ENCODE assay signal across 28 cellular contexts in the genomic region with DNA sequence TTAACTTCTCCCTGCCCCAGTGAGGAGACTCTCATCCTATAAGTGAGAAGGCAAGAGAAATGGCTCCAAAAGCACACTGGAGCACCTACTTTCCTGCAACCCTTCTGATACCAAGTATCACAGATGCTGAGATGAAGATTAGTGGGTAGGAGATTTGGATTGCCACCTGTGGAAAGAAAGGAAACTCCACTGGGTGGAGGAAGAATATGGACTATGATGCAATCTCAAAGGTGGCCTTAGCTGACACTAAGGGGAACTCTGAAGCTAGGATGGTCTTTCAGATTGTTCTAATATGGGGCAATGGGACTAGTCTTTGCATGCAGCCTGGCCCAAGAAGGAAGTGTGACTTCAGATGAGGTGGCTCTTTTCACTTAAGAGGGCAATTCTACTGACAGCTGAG.
"Had no signal": no experiment of that assay in that cellular context is flagged by ENCODE, and none has a peak within 500 bp of the region (broad histone marks: within the 10 kb centered on the region; RNA-seq: fewer than 3 reads in every experiment).

No MANE protein-coding gene starts in this region.

- H3K36me3 ChIP-seq: ovary had no signal

- FAIRE-seq: kidney, small intestine had no signal

- H3K27ac Mint-ChIP-seq: mesothelial cell of epicardium; stimulated activated memory B cell treated with anti-CD40 and anti-IgM and Interleukin-4, amounts not matched to agents 10 μg/mL and 1 μg/mL and 100 μg/mL, for 72 hours had no signal

- H3K4me1 Mint-ChIP-seq: activated CD4-positive, alpha-beta T cell treated with anti-CD3 and anti-CD28 coated beads for 36 hours; immature natural killer cell; mesothelial cell of epicardium; naive B cell; stimulated activated memory B cell treated with anti-CD40 and anti-IgM and Interleukin-4, amounts not matched to agents 10 μg/mL and 1 μg/mL and 100 μg/mL, for 72 hours; stimulated activated naive CD8-positive, alpha-beta T cell treated with anti-CD3 and anti-CD28 coated beads, Interleukin-15, amount 100 ng/mL, for 72 hours had no signal

- H3K27me3 ChIP-seq: gastroesophageal sphincter, ovary, sigmoid colon, thyroid gland, upper lobe of left lung, vagina had no signal

- H3K27me3 Mint-ChIP-seq: activated CD4-positive, alpha-beta T cell treated with anti-CD3 and anti-CD28 coated beads for 36 hours; effector memory CD8-positive, alpha-beta T cell; naive B cell; stimulated activated memory B cell treated with anti-CD40 and anti-IgM and Interleukin-4, amounts not matched to agents 10 μg/mL and 1 μg/mL and 100 μg/mL, for 72 hours; stimulated activated naive CD8-positive, alpha-beta T cell treated with anti-CD3 and anti-CD28 coated beads, Interleukin-15, amount 100 ng/mL, for 72 hours had no signal

- H3K4me1 ChIP-seq: gastroesophageal sphincter, psoas muscle, sigmoid colon, thyroid gland, upper lobe of left lung, vagina had no signal

- H3K9me3 Mint-ChIP-seq: effector memory CD8-positive, alpha-beta T cell had no signal

- H3K4me3 ChIP-seq: gastroesophageal sphincter, ovary, psoas muscle, sigmoid colon, thyroid gland, upper lobe of left lung, vagina had no signal

- DNase-seq: activated CD4-positive, alpha-beta T cell treated with anti-CD3 and anti-CD28 coated beads for 36 hours; activated CD4-positive, CD25-positive, alpha-beta regulatory T cell; activated CD8-positive, alpha-beta memory T cell treated with anti-CD3 and anti-CD28 coated beads for 24 hours; activated gamma-delta T cell treated with Interleukin-2 at 50 U/mL for 16 hours; activated naive CD4-positive, alpha-beta T cell treated with anti-CD3 and anti-CD28 coated beads, Interleukin-2, amount 50 U/mL, for 16 hours; amniotic stem cell; caudate nucleus; cortex of kidney; effector memory CD8-positive, alpha-beta T cell; head of caudate nucleus; hippocampal formation; immature natural killer cell; kidney; left colon; naive B cell; ovary; psoas muscle; sigmoid colon; small intestine; stimulated activated CD4-positive, alpha-beta T cell treated with anti-CD3 and anti-CD28 coated beads, Interleukin-4, amount 100 ng/mL, for 24 hours; stimulated activated naive CD8-positive, alpha-beta T cell treated with anti-CD3 and anti-CD28 coated beads, Interleukin-15, amount 100 ng/mL, for 72 hours; substantia nigra; thyroid gland; upper lobe of left lung had no signal

- H3K9me3 ChIP-seq: ovary, psoas muscle, thyroid gland, vagina had no signal

- ATAC-seq: activated CD4-positive, alpha-beta T cell treated with anti-CD3 and anti-CD28 coated beads for 36 hours; effector memory CD8-positive, alpha-beta T cell; gastroesophageal sphincter; left colon; stimulated activated memory B cell treated with anti-CD40 and anti-IgM and Interleukin-4, amounts not matched to agents 10 μg/mL and 1 μg/mL and 100 μg/mL, for 72 hours; stimulated activated naive CD8-positive, alpha-beta T cell treated with anti-CD3 and anti-CD28 coated beads, Interleukin-15, amount 100 ng/mL, for 72 hours had no signal

- H3K4me3 Mint-ChIP-seq: activated CD4-positive, alpha-beta T cell treated with anti-CD3 and anti-CD28 coated beads for 36 hours; effector memory CD8-positive, alpha-beta T cell; immature natural killer cell; mesothelial cell of epicardium; naive B cell; stimulated activated memory B cell treated with anti-CD40 and anti-IgM and Interleukin-4, amounts not matched to agents 10 μg/mL and 1 μg/mL and 100 μg/mL, for 72 hours; stimulated activated naive CD8-positive, alpha-beta T cell treated with anti-CD3 and anti-CD28 coated beads, Interleukin-15, amount 100 ng/mL, for 72 hours had no signal

- H3K27ac ChIP-seq: gastroesophageal sphincter, ovary, psoas muscle, sigmoid colon, thyroid gland, upper lobe of left lung, vagina had no signal
